In the genomic region with DNA sequence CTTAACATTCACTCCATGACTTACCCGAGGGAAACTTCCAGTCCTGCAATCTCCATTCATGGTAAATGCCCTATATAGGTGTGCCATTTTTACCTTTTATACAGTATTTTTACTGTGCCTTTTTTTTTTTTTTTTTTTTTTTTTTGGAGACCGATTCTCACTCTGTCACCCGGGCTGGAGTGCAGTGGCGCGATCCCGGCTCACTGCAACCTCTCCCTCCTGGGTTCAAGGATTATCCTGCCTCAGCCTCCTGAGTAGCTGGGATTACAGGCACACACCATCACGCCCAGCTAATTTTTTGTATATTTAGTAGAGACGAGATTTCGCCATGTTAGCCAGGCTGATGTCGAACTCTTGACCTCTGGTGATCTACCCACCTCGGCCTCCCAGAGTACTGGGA, we compare ENCODE assay signal across 24 cellular contexts.
"Had no signal": no experiment of that assay in that cellular context is flagged by ENCODE, and none has a peak within 500 bp of the region (broad histone marks: within the 10 kb centered on the region; RNA-seq: fewer than 3 reads in every experiment).

No MANE protein-coding gene starts in this region.

- DNase-seq: hypothalamus; immature natural killer cell; kidney; left colon; lower lobe of right lung; mesendoderm; mucosa of descending colon; naive thymus-derived CD4-positive, alpha-beta T cell; ovary; right cardiac atrium; sigmoid colon; small intestine; stimulated activated CD4-positive, alpha-beta T cell treated with anti-CD3 and anti-CD28 coated beads, Interleukin-1b, Interleukin-23, amount 100 ng/mL, for 48 hours; stimulated activated CD4-positive, alpha-beta T cell treated with anti-CD3 and anti-CD28 coated beads, Interleukin-2, amount 100 ng/mL, for 48 hours; stimulated activated CD4-positive, alpha-beta T cell treated with anti-CD3 and anti-CD28 coated beads, Interleukin-4, amount 100 ng/mL, for 4 hours; stimulated activated CD8-positive, alpha-beta memory T cell treated with anti-CD3 and anti-CD28 coated beads, Interleukin-4, amount 100 ng/mL, for 48 hours; stimulated activated naive CD4-positive, alpha-beta T cell treated with Interleukin-2 at 50 U/mL for 16 hours; stimulated activated naive CD8-positive, alpha-beta T cell treated with anti-CD3 and anti-CD28 coated beads, Interleukin-15, amount 100 ng/mL, for 72 hours; substantia nigra; uterus had no signal

- H3K36me3 ChIP-seq: left lung, lower lobe of right lung, ovary, sigmoid colon, tibial nerve, uterus had no signal

- H3K27me3 ChIP-seq: left lung, ovary, sigmoid colon, tibial nerve, uterus had no signal

- H3K4me3 ChIP-seq: left lung, lower lobe of right lung, mucosa of descending colon, ovary, sigmoid colon, tibial nerve, uterus had no signal

- H3K9me3 ChIP-seq: left lung, mucosa of descending colon, ovary, sigmoid colon, tibial nerve, uterus had no signal

- H3K27ac ChIP-seq: left lung, lower lobe of right lung, ovary, sigmoid colon, tibial nerve, uterus had no signal

- H3K4me1 ChIP-seq: left lung, lower lobe of right lung, sigmoid colon, tibial nerve, uterus had no signal

- ATAC-seq: left colon; left lung; lower lobe of right lung; mucosa of descending colon; naive thymus-derived CD4-positive, alpha-beta T cell; natural killer cell treated with Interleukin-12 subunit alpha and Interleukin-12 subunit beta and Interleukin-15 and Interleukin-18, amount 100 ng/mL, for 72 hours; right cardiac atrium; stimulated activated memory B cell treated with anti-CD40 and anti-IgM and Interleukin-4, amounts not matched to agents 10 μg/mL and 1 μg/mL and 100 μg/mL, for 72 hours; stimulated activated naive CD8-positive, alpha-beta T cell treated with anti-CD3 and anti-CD28 coated beads, Interleukin-15, amount 100 ng/mL, for 72 hours had no signal
